Comparison of ENCODE assay signal across 1 cellular context in genomic region chr22:30940655-30941362, GRCh38.
TF ChIP-seq lines count a peak whose summit lies in the region.

No MANE protein-coding gene starts in this region.

TF ChIP-seq in HepG2, 621 proteins besides CTCF, POLR2A, EP300 and RAD21:
- TF ChIP-seq CBX2 (IDR thresholded peaks at IDR 0.05; ENCODE audit: low read depth, low read length) = no peak
- TF ChIP-seq CBX2 (CRISPR knock-in tag; IDR thresholded peaks at IDR 0.05; ENCODE audit: low read depth) = no peak
- no peak for TF ChIP-seq EHMT2 (IDR thresholded peaks at IDR 0.05; ENCODE audit: borderline replicate concordance, low read depth, low read length)
- no peak for TF ChIP-seq NFYB (CRISPR knock-in tag; IDR thresholded peaks at IDR 0.05)
- no peak for TF ChIP-seq SAFB2 (CRISPR knock-in tag; IDR thresholded peaks at IDR 0.05; ENCODE audit: borderline replicate concordance, low read depth)
- no peak for TF ChIP-seq SMARCC2 (IDR thresholded peaks at IDR 0.05)
- no peak for TF ChIP-seq PBX2 (CRISPR knock-in tag; IDR thresholded peaks at IDR 0.05)
- TF ChIP-seq ZNF558 (CRISPR knock-in tag; IDR thresholded peaks at IDR 0.05; ENCODE audit: borderline replicate concordance) = no peak
- no peak for TF ChIP-seq YEATS2 (CRISPR knock-in tag; IDR thresholded peaks at IDR 0.05; ENCODE audit: borderline replicate concordance)
- TF ChIP-seq SNAPC2 (CRISPR knock-in tag; IDR thresholded peaks at IDR 0.05) = no peak
